Comparison of ENCODE assay signal across 1 cellular context in the genomic region with DNA sequence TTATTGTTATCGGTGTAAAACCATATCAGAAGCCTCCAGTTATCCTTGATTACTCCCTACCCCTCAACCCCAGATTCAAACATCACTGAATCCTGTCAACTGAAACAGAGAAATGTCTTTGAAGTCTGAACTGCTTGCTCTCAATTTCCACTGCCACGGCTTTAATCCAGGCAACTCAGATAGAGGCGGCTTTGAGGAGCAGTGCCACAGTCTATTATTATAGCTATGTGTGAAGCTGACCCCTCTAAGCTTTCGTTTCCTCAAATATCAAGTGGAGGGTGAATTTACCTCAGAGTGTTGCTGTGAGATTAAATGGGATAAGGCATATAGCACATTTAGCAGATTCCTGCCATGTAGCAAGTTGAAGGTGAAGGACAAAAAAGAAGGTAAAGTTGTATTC.
TF ChIP-seq lines count a peak whose summit lies in the region.

No MANE protein-coding gene starts in this region.

TF ChIP-seq in WTC11, 78 proteins besides CTCF, POLR2A, EP300 and RAD21 (continued from another document):
- TF ChIP-seq, protein P1, sequence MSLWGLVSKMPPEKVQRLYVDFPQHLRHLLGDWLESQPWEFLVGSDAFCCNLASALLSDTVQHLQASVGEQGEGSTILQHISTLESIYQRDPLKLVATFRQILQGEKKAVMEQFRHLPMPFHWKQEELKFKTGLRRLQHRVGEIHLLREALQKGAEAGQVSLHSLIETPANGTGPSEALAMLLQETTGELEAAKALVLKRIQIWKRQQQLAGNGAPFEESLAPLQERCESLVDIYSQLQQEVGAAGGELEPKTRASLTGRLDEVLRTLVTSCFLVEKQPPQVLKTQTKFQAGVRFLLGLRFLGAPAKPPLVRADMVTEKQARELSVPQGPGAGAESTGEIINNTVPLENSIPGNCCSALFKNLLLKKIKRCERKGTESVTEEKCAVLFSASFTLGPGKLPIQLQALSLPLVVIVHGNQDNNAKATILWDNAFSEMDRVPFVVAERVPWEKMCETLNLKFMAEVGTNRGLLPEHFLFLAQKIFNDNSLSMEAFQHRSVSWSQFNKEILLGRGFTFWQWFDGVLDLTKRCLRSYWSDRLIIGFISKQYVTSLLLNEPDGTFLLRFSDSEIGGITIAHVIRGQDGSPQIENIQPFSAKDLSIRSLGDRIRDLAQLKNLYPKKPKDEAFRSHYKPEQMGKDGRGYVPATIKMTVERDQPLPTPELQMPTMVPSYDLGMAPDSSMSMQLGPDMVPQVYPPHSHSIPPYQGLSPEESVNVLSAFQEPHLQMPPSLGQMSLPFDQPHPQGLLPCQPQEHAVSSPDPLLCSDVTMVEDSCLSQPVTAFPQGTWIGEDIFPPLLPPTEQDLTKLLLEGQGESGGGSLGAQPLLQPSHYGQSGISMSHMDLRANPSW (CRISPR knock-in tag; conservative IDR thresholded peaks at IDR 0.05; ENCODE audit: low read depth): no peak
- TF ChIP-seq TCF7 (CRISPR knock-in tag; IDR thresholded peaks at IDR 0.05; ENCODE audit: low read depth) (no peak), NR1H2 (CRISPR knock-in tag; IDR thresholded peaks at IDR 0.05) (no peak), ESRRA (CRISPR knock-in tag; IDR thresholded peaks at IDR 0.05; ENCODE audit: borderline replicate concordance) (no peak)
- TF ChIP-seq, protein P2, sequence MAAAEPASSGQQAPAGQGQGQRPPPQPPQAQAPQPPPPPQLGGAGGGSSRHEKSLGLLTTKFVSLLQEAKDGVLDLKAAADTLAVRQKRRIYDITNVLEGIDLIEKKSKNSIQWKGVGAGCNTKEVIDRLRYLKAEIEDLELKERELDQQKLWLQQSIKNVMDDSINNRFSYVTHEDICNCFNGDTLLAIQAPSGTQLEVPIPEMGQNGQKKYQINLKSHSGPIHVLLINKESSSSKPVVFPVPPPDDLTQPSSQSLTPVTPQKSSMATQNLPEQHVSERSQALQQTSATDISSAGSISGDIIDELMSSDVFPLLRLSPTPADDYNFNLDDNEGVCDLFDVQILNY (CRISPR knock-in tag; IDR thresholded peaks at IDR 0.05): no peak
